8 cellular contexts compared by ENCODE assay signal in the genomic region with DNA sequence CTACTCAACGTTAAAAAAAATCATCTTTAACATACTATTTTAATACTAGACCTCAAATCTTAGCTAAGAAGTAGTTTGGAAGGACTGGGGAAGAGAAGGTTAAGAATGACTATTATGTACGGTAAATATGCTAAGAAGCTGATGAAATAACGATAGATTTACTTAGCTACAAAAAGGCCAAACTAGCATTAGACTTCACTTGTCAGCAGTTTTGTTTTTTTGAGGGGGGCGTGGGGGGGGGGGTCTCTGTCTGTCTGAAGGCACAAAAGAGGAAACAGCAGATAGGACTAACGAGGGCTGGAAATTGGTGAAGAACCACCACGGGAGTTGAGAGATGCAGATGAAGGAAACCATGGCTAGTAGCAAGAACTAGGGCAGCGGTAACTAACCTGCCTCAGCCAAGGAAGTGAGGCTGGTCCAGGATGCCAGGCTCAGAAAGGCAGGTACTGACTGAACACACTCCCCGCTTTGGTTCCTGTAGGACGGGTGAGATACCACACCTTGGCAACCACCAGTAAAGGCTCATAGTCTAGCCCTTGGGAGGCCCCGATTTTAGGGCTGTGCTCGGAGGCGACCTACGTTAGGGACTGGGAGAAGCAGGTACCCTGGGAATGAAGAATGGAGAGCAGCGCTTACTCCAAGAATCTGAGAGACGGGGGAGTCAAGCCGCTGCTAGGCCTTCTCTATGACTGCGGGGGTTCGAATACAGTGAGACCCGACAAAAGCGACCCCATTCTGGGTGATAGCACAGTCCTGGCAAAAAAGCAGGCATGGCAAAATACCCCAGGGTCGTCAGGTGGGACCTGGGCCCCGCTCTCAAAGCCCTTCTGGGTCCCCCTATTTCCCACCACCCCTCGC. TPM values are rescaled to one million over a fixed set of nuclear protein-coding genes. Genes with fewer than 3 reads are reported as not detected.
DNase-seq lines count a peak whose midpoint lies in the region; FAIRE-seq and TF ChIP-seq lines count a peak whose summit lies in the region.

No MANE protein-coding gene starts in this region.

- no peak overlapping the region for H3K23ac ChIP-seq in H9 (ENCODE audit: insufficient read length, low read depth, low read length)

- H2BK15ac ChIP-seq in H9 (ENCODE audit: low read depth, low read length), result no peak overlapping the region

- no peak overlapping the region for H2AK5ac ChIP-seq in H9 (ENCODE audit: insufficient read length, low read length)

- no peak overlapping the region for H2BK20ac ChIP-seq in H9 (ENCODE audit: low read depth, low read length, poor library complexity, severe bottlenecking)

- H3K9me2 ChIP-seq in SU-DHL-6 (replicated peaks; ENCODE audit: insufficient read depth, low read length), result no peaks in the 10 kb centered on the region

- H2AFZ ChIP-seq in H9 (ENCODE audit: low read length), result no peak overlapping the region
- H2AFZ ChIP-seq in SU-DHL-6 (ENCODE audit: low read depth, low read length, severe bottlenecking), result peak overlapping the region; percentile 93

- H3T11ph ChIP-seq in H9 (ENCODE audit: low read length), result no peak overlapping the region

- DNase-seq in COLO668 (lab: John Stamatoyannopoulos, UW; ENCODE audit: unreplicated experiment), result peak; percentile 42
- no peak for DNase-seq in H9
- DNase-seq in osteocyte (ENCODE audit: extremely low spot score, unreplicated experiment), result no peak
- DNase-seq in H4 (ENCODE audit: low spot score), result no peak
- no peak for DNase-seq in ureter (ENCODE audit: low spot score)
- no peak for DNase-seq in frontal cortex (ENCODE audit: low spot score in 2 of 2)

- H2BK120ac ChIP-seq in H9 (ENCODE audit: low read depth, low read length, poor library complexity, severe bottlenecking), result no peak overlapping the region

- H3F3A ChIP-seq in SU-DHL-6 (ENCODE audit: insufficient read depth), result peaks cover 20% of the 10 kb centered on the region; the same call in 1 of the 2 replicates

- H3K36me3 Mint-ChIP-seq in H9 (ENCODE audit: insufficient read depth in 1 of 3, low read depth in 3 of 3) (peaks cover 14 to 39% (median 39%) of the 10 kb centered on the region in 3 experiments; a peak in 6 of 7 replicates), osteocyte (ENCODE audit: unreplicated experiment) (peaks cover 8% of the 10 kb centered on the region)

- no peak for FAIRE-seq in frontal cortex (lab: Jason Lieb, UNC)

- no peak overlapping the region; the same call in 1 of the 2 replicates for H3K14ac ChIP-seq in H9 (ENCODE audit: insufficient read depth, low read length)

- H3K9ac ChIP-seq in H9 (ENCODE audit: extremely low read depth, insufficient read length, low read length) (peak overlapping the region; percentile 75), SU-DHL-6 (ENCODE audit: low read length) (peak overlapping the region; percentile 81)

- peak overlapping the region; percentile 98 to 99 for H3K4me3 Mint-ChIP-seq in H9
- H3K4me3 Mint-ChIP-seq in osteocyte (ENCODE audit: unreplicated experiment), result peak overlapping the region; percentile 100

- H4K91ac ChIP-seq in H9 (ENCODE audit: insufficient read length, low read depth, low read length), result no peak overlapping the region

- H3K79me2 ChIP-seq in H9 (ENCODE audit: insufficient read depth, low read length) (peaks cover 3% of the 10 kb centered on the region; the same call in 1 of the 2 replicates), SU-DHL-6 (ENCODE audit: insufficient read depth, low read length) (peaks cover 61% of the 10 kb centered on the region)

- H4K5ac ChIP-seq in H9 (ENCODE audit: insufficient read length, low read depth, low read length), result no peak overlapping the region

- H3K4me1 Mint-ChIP-seq in H9, result peaks cover 8 to 22% of the 10 kb centered on the region in 2 experiments
- peaks cover 35% of the 10 kb centered on the region for H3K4me1 Mint-ChIP-seq in osteocyte (ENCODE audit: unreplicated experiment)

- H3K27me3 ChIP-seq in H9 (ENCODE audit: insufficient read depth, low read length), result no peaks in the 10 kb centered on the region
- H3K27me3 ChIP-seq in SU-DHL-6 (ENCODE audit: low read length), result no peaks in the 10 kb centered on the region
- H3K27me3 ChIP-seq in esophagus (ENCODE audit: control insufficient read depth in 1 of 2, insufficient read depth in 2 of 2, low read length in 2 of 2), result no peaks in the 10 kb centered on the region

- TF ChIP-seq CTCF in H9 (conservative IDR thresholded peaks at IDR 0.05) (no peak), SU-DHL-6 (IDR thresholded peaks at IDR 0.05; ENCODE audit: insufficient read depth, low read length, poor library complexity, severe bottlenecking) (no peak), osteocyte (IDR thresholded peaks at IDR 0.05) (no peak)

- H3K79me1 ChIP-seq in H9 (ENCODE audit: insufficient read depth, low read depth, low read length, poor library complexity, severe bottlenecking), result peaks cover 11% of the 10 kb centered on the region

- no peak overlapping the region for H2BK12ac ChIP-seq in H9 (ENCODE audit: insufficient read length, low read depth, low read length)

- H3K4me1 ChIP-seq in H9 (ENCODE audit: insufficient read depth, low read length), result 0 out of 2 replicates have a peak, but pooled peaks cover 6% of the 10 kb centered on the region
- H3K4me1 ChIP-seq in esophagus (ENCODE audit: control insufficient read depth in 2 of 2, insufficient read depth in 2 of 2, low read length in 1 of 2), result peaks cover 0 to 7% of the 10 kb centered on the region in 2 donors

- no peaks in the 10 kb centered on the region for H3K9me3 ChIP-seq in H9 (ENCODE audit: control insufficient read depth, low read depth, low read length)
- H3K9me3 ChIP-seq in SU-DHL-6 (ENCODE audit: insufficient read depth, low read length), result no peaks in the 10 kb centered on the region
- no peaks in the 10 kb centered on the region for H3K9me3 ChIP-seq in esophagus (ENCODE audit: control insufficient read depth in 2 of 2, insufficient read depth in 1 of 2, low read depth in 1 of 2, low read length in 1 of 2)

- H3K23me2 ChIP-seq in H9 (ENCODE audit: insufficient read length, low read depth, low read length, poor library complexity, severe bottlenecking), result peaks cover 15% of the 10 kb centered on the region

- peaks cover 8% of the 10 kb centered on the region; the same call in 1 of the 2 replicates for H3K36me3 ChIP-seq in SU-DHL-6 (ENCODE audit: low read length)
- peaks cover 4 to 6% of the 10 kb centered on the region in 2 donors for H3K36me3 ChIP-seq in esophagus (ENCODE audit: control insufficient read depth in 2 of 2, insufficient read depth in 2 of 2, low read length in 1 of 2)

- H3K27me3 Mint-ChIP-seq in H9 (ENCODE audit: low read depth) (no peaks in the 10 kb centered on the region), osteocyte (ENCODE audit: unreplicated experiment) (no peaks in the 10 kb centered on the region)

- H3K4me3 ChIP-seq in SU-DHL-6 (ENCODE audit: insufficient read depth, low read length, poor library complexity, severe bottlenecking), result peak overlapping the region; percentile 99
- H3K4me3 ChIP-seq in esophagus (ENCODE audit: low read depth in 1 of 2, low read length in 2 of 2), result peak overlapping the region; percentile 82

- H3K27ac Mint-ChIP-seq in H9 (peak overlapping the region; percentile 96 to 99 (median 98)), osteocyte (ENCODE audit: unreplicated experiment) (peak overlapping the region; percentile 95)

- H4K20me1 ChIP-seq in H9 (ENCODE audit: control insufficient read depth, insufficient read depth, insufficient read length) (no peaks in the 10 kb centered on the region), SU-DHL-6 (ENCODE audit: low read depth, low read length) (no peaks in the 10 kb centered on the region)

- H3K56ac ChIP-seq in H9 (ENCODE audit: insufficient read length, low read depth, low read length), result no peak overlapping the region

- no peak overlapping the region for H3K18ac ChIP-seq in H9 (ENCODE audit: insufficient read length, low read depth, low read length)

- H3K4me2 ChIP-seq in H9 (ENCODE audit: insufficient read depth, insufficient read length, low read length), result peak overlapping the region; percentile 99
- H3K4me2 ChIP-seq in SU-DHL-6 (ENCODE audit: low read depth, low read length, poor library complexity, severe bottlenecking), result peak overlapping the region; percentile 85

- H3K9me3 Mint-ChIP-seq in H9 (no peaks in the 10 kb centered on the region), osteocyte (ENCODE audit: unreplicated experiment) (no peaks in the 10 kb centered on the region)

- no peak overlapping the region for H3K4ac ChIP-seq in H9 (ENCODE audit: low read depth, low read length)

- H4K8ac ChIP-seq in H9 (replicated peaks; ENCODE audit: insufficient read length, low read depth, low read length), result peak overlapping the region; percentile 8

- WGBS in H9 (ENCODE audit: extremely low coverage, insufficient read length, low lambda C conversion rate), result 100% methylated on average over 1 of the region's 23 CpGs
- 9% methylated on average over 23 of the region's 23 CpGs for WGBS in esophagus, 2 donors

- H3K27ac ChIP-seq in H9 (ENCODE audit: insufficient read length, low read depth, low read length), result peak overlapping the region; percentile 57
- peak overlapping the region; percentile 74 for H3K27ac ChIP-seq in SU-DHL-6 (ENCODE audit: low read depth, low read length)
- H3K27ac ChIP-seq in esophagus (ENCODE audit: low read depth in 2 of 2, low read length in 1 of 2), result peak overlapping the region; percentile 96 to 97

- H2BK5ac ChIP-seq in H9 (ENCODE audit: insufficient read length, low read length), result no peak overlapping the region

RNA-seq across cellular contexts. Expression of a gene that starts 0.7 kb away (rescaled TPM):
- total RNA-seq in H9 (2021) (214 and 225 TPM in 2 replicates), osteocyte (158 and 164 TPM in 2 replicates), ureter (159 TPM), frontal cortex (62.8 TPM)
- 100 to 1,000 TPM; 116 to 220 TPM for polyA plus RNA-seq in esophagus
- 314 and 338 TPM in 2 replicates for total RNA-seq in H4 (2014; rRNA removed; shearing (Covaris generic))

RNA-seq across cellular contexts. Expression of a gene that starts 1.2 kb away (rescaled TPM):
- 84.7 and 86.9 TPM in 2 replicates for total RNA-seq in H9 (2021)
- polyA plus RNA-seq in esophagus, result 10 to 100 TPM; 24.5 to 35.0 TPM
- total RNA-seq in osteocyte, result 61.7 and 68.7 TPM in 2 replicates
- 78.4 and 98.2 TPM in 2 replicates for total RNA-seq in H4 (2014; rRNA removed; shearing (Covaris generic))
- total RNA-seq in ureter, result 78.7 TPM
- 51.8 TPM for total RNA-seq in frontal cortex

RNA-seq across cellular contexts. Expression of a gene that starts 10.9 kb away (rescaled TPM):
- total RNA-seq in H9 (2021) (41.3 and 47.6 TPM in 2 replicates), osteocyte (69.2 and 75.7 TPM in 2 replicates), ureter (82.5 TPM), frontal cortex (42.4 TPM)
- 10 to 100 TPM; 49.2 to 49.8 TPM for polyA plus RNA-seq in esophagus
- 52.2 and 52.3 TPM in 2 replicates for total RNA-seq in H4 (2014; rRNA removed; shearing (Covaris generic))

RNA-seq across cellular contexts. Expression of a gene that starts 15.6 kb away (rescaled TPM):
- total RNA-seq in H9 (2021) (18.8 and 19.0 TPM in 2 replicates), osteocyte (23.8 and 25.4 TPM in 2 replicates), ureter (17.0 TPM), frontal cortex (18.8 TPM)
- polyA plus RNA-seq in esophagus, result 10 to 100 TPM; 12.1 to 12.8 TPM
- 35.6 and 36.7 TPM in 2 replicates for total RNA-seq in H4 (2014; rRNA removed; shearing (Covaris generic))

RNA-seq across cellular contexts. Expression of a gene that starts 18.2 kb away (rescaled TPM):
- total RNA-seq in H9 (2021), result 42.0 and 46.2 TPM in 2 replicates
- polyA plus RNA-seq in esophagus, result 10 to 100 TPM; 37.0 to 65.7 TPM
- total RNA-seq in osteocyte, result 38.1 and 45.3 TPM in 2 replicates
- 61.1 and 66.9 TPM in 2 replicates for total RNA-seq in H4 (2014; rRNA removed; shearing (Covaris generic))
- total RNA-seq in ureter, result 58.6 TPM
- 40.4 TPM for total RNA-seq in frontal cortex
